20 cellular contexts compared by ENCODE assay signal in genomic region chr14:73823339-73823885, GRCh38.
"Had no signal": no experiment of that assay in that cellular context is flagged by ENCODE, and none has a peak within 500 bp of the region (broad histone marks: within the 10 kb centered on the region; RNA-seq: fewer than 3 reads in every experiment).

No MANE protein-coding gene starts in this region.

- DNase-seq: activated CD4-positive, alpha-beta memory T cell treated with anti-CD3 and anti-CD28 coated beads for 36 hours; activated naive CD4-positive, alpha-beta T cell; activated naive CD8-positive, alpha-beta T cell treated with anti-CD3 and anti-CD28 coated beads, Interleukin-2, amount 10 ng/mL, durations not matched to agents 7 days and 5 days; activated T-cell treated with anti-CD3 and anti-CD28 coated beads for 4 hours; anterior cingulate cortex; effector memory CD8-positive, alpha-beta T cell; immature natural killer cell; kidney glomerular epithelial cell; left ventricle myocardium superior; right lobe of liver; small intestine; stimulated activated CD4-positive, alpha-beta T cell treated with anti-CD3 and anti-CD28 coated beads, Interleukin-4, amount 100 ng/mL, for 1 hour; stomach; SW 1271; testis; upper lobe of left lung had no signal

- H3K27ac Mint-ChIP-seq: activated CD4-positive, alpha-beta memory T cell treated with anti-CD3 and anti-CD28 coated beads for 36 hours; activated naive CD8-positive, alpha-beta T cell treated with anti-CD3 and anti-CD28 coated beads, Interleukin-2, amount 10 ng/mL, durations not matched to agents 7 days and 5 days; dendritic cell treated with granulocyte-macrophage colony-stimulating factor and Interleukin-4, amounts not matched to agents 40 ng/mL and 50 ng/mL, for 4 days; effector memory CD8-positive, alpha-beta T cell; immature natural killer cell had no signal

- H3K4me3 Mint-ChIP-seq: activated CD4-positive, alpha-beta memory T cell treated with anti-CD3 and anti-CD28 coated beads for 36 hours; activated naive CD8-positive, alpha-beta T cell treated with anti-CD3 and anti-CD28 coated beads, Interleukin-2, amount 10 ng/mL, durations not matched to agents 7 days and 5 days; dendritic cell treated with granulocyte-macrophage colony-stimulating factor and Interleukin-4, amounts not matched to agents 40 ng/mL and 50 ng/mL, for 4 days; effector memory CD8-positive, alpha-beta T cell; immature natural killer cell; natural killer cell treated with Interleukin-12 subunit alpha and Interleukin-12 subunit beta and Interleukin-15 and Interleukin-18, amount 100 ng/mL, for 72 hours had no signal

- H3K27ac ChIP-seq: neutrophil, parathyroid adenoma, right lobe of liver, stomach, testis had no signal

- FAIRE-seq: small intestine had no signal

- H3K27me3 Mint-ChIP-seq: activated CD4-positive, alpha-beta memory T cell treated with anti-CD3 and anti-CD28 coated beads for 36 hours; dendritic cell treated with granulocyte-macrophage colony-stimulating factor and Interleukin-4, amounts not matched to agents 40 ng/mL and 50 ng/mL, for 4 days; effector memory CD8-positive, alpha-beta T cell; natural killer cell treated with Interleukin-12 subunit alpha and Interleukin-12 subunit beta and Interleukin-15 and Interleukin-18, amount 100 ng/mL, for 72 hours had no signal

- H3K27me3 ChIP-seq: neutrophil, right lobe of liver, stomach, testis, upper lobe of left lung had no signal

- H3K36me3 Mint-ChIP-seq: activated CD4-positive, alpha-beta memory T cell treated with anti-CD3 and anti-CD28 coated beads for 36 hours; activated naive CD8-positive, alpha-beta T cell treated with anti-CD3 and anti-CD28 coated beads, Interleukin-2, amount 10 ng/mL, durations not matched to agents 7 days and 5 days; immature natural killer cell; natural killer cell treated with Interleukin-12 subunit alpha and Interleukin-12 subunit beta and Interleukin-15 and Interleukin-18, amount 100 ng/mL, for 72 hours had no signal

- H3K4me3 ChIP-seq: right lobe of liver, stomach, testis, upper lobe of left lung had no signal

- H3K36me3 ChIP-seq: neutrophil, right lobe of liver, stomach, upper lobe of left lung had no signal

- H3K9me3 ChIP-seq: neutrophil, right lobe of liver, stomach, testis, upper lobe of left lung had no signal

- H3K4me1 Mint-ChIP-seq: immature natural killer cell had no signal

- ATAC-seq: effector memory CD8-positive, alpha-beta T cell; left ventricle myocardium superior; natural killer cell treated with Interleukin-12 subunit alpha and Interleukin-12 subunit beta and Interleukin-15 and Interleukin-18, amount 100 ng/mL, for 72 hours; right lobe of liver had no signal

- H3K9me3 Mint-ChIP-seq: activated CD4-positive, alpha-beta memory T cell treated with anti-CD3 and anti-CD28 coated beads for 36 hours; activated naive CD8-positive, alpha-beta T cell treated with anti-CD3 and anti-CD28 coated beads, Interleukin-2, amount 10 ng/mL, durations not matched to agents 7 days and 5 days; dendritic cell treated with granulocyte-macrophage colony-stimulating factor and Interleukin-4, amounts not matched to agents 40 ng/mL and 50 ng/mL, for 4 days; effector memory CD8-positive, alpha-beta T cell; immature natural killer cell; natural killer cell treated with Interleukin-12 subunit alpha and Interleukin-12 subunit beta and Interleukin-15 and Interleukin-18, amount 100 ng/mL, for 72 hours had no signal

- H3K4me1 ChIP-seq: parathyroid adenoma, testis had no signal
